8 cellular contexts compared by ENCODE assay signal in genomic region chr12:1628671-1629337, GRCh38. TPM values are rescaled to one million over a fixed set of nuclear protein-coding genes. Genes with fewer than 3 reads are reported as not detected.
DNase-seq lines count a peak whose midpoint lies in the region; ATAC-seq, FAIRE-seq and TF ChIP-seq lines count a peak whose summit lies in the region.

TSS of gene WNT5B (plus strand) at chr12:1629231. CDS start at chr12:1631355, 2,124 bp downstream.

- H3K36me3 ChIP-seq in left lung (no peaks in the 10 kb centered on the region), stomach smooth muscle (ENCODE audit: control insufficient read depth in 2 of 2, insufficient read depth in 2 of 2, low read length in 2 of 2) (no peaks in the 10 kb centered on the region), kidney (ENCODE audit: control insufficient read depth in 1 of 2, insufficient read depth in 2 of 2, low read length in 2 of 2) (no peaks in the 10 kb centered on the region)

- no peak for TF ChIP-seq CTCF in left lung (IDR thresholded peaks at IDR 0.05)
- no peak for TF ChIP-seq CTCF in kidney (IDR thresholded peaks at IDR 0.05; ENCODE audit: borderline replicate concordance, extremely low read depth, insufficient read depth)

- POLR2A ChIA-PET in activated naive CD8-positive, alpha-beta T cell treated with anti-CD3 and anti-CD28 coated beads, Interleukin-2, amount 10 ng/mL, durations not matched to agents 7 days and 5 days (lab: Charles Lee), result no interaction called here

- no peak within 1 kb of the TSS for H3K27ac ChIP-seq in left lung
- H3K27ac ChIP-seq in stomach smooth muscle (ENCODE audit: low read length), result no peak within 1 kb of the TSS
- no peak within 1 kb of the TSS for H3K27ac ChIP-seq in kidney (ENCODE audit: low read depth in 2 of 2, low read length in 2 of 2)

- intact Hi-C loops in left lung (cut with DNase I), result no loop called here
- intact Hi-C loops in kidney (cut with DNase I), result no loop called here

- H3K36me3 Mint-ChIP-seq in T-helper 1 cell treated with Interleukin-12 subunit alpha and Interleukin-12 subunit beta and Interleukin-4 antibody, amounts not matched to agents 30 μg/mL and 1 μg/mL, for 36 hours (ENCODE audit: low read depth), result no peaks in the 10 kb centered on the region
- H3K36me3 Mint-ChIP-seq in activated naive CD8-positive, alpha-beta T cell treated with anti-CD3 and anti-CD28 coated beads, Interleukin-2, amount 10 ng/mL, durations not matched to agents 7 days and 5 days, result no peaks in the 10 kb centered on the region

- no peak for FAIRE-seq in kidney (lab: Jason Lieb, UNC)

- peaks cover 11% of the 10 kb centered on the region for H3K4me1 Mint-ChIP-seq in T-helper 1 cell treated with Interleukin-12 subunit alpha and Interleukin-12 subunit beta and Interleukin-4 antibody, amounts not matched to agents 30 μg/mL and 1 μg/mL, for 36 hours (ENCODE audit: low read depth)
- H3K4me1 Mint-ChIP-seq in activated naive CD8-positive, alpha-beta T cell treated with anti-CD3 and anti-CD28 coated beads, Interleukin-2, amount 10 ng/mL, durations not matched to agents 7 days and 5 days, result peaks cover 6% of the 10 kb centered on the region

- H3K4me3 Mint-ChIP-seq in T-helper 1 cell treated with Interleukin-12 subunit alpha and Interleukin-12 subunit beta and Interleukin-4 antibody, amounts not matched to agents 30 μg/mL and 1 μg/mL, for 36 hours, result peak within 1 kb of the TSS; percentile 61
- peak within 1 kb of the TSS; percentile 40 for H3K4me3 Mint-ChIP-seq in activated naive CD8-positive, alpha-beta T cell treated with anti-CD3 and anti-CD28 coated beads, Interleukin-2, amount 10 ng/mL, durations not matched to agents 7 days and 5 days

- H3K4me3 ChIP-seq in left lung, result peak within 1 kb of the TSS; percentile 27 to 41
- H3K4me3 ChIP-seq in stomach smooth muscle (ENCODE audit: low read length in 2 of 2), result peak within 1 kb of the TSS; percentile 62 to 75
- H3K4me3 ChIP-seq in kidney (ENCODE audit: low read length in 2 of 2), result peak within 1 kb of the TSS in 1 of 2 donors; percentile 35

- no peaks in the 10 kb centered on the region for H3K9me3 ChIP-seq in left lung
- no peaks in the 10 kb centered on the region for H3K9me3 ChIP-seq in stomach smooth muscle (ENCODE audit: control insufficient read depth in 2 of 2, low read length in 2 of 2)
- H3K9me3 ChIP-seq in kidney (ENCODE audit: control insufficient read depth in 1 of 2, low read length in 2 of 2), result no peaks in the 10 kb centered on the region

- H3K9me3 Mint-ChIP-seq in T-helper 1 cell treated with Interleukin-12 subunit alpha and Interleukin-12 subunit beta and Interleukin-4 antibody, amounts not matched to agents 30 μg/mL and 1 μg/mL, for 36 hours, result no peaks in the 10 kb centered on the region
- no peaks in the 10 kb centered on the region for H3K9me3 Mint-ChIP-seq in activated naive CD8-positive, alpha-beta T cell treated with anti-CD3 and anti-CD28 coated beads, Interleukin-2, amount 10 ng/mL, durations not matched to agents 7 days and 5 days

- H3K4me1 ChIP-seq in left lung (peaks cover 9 to 33% of the 10 kb centered on the region in 2 donors), stomach smooth muscle (ENCODE audit: control insufficient read depth, insufficient read depth, low read length) (peaks cover 25% of the 10 kb centered on the region), kidney (ENCODE audit: control insufficient read depth in 1 of 2, insufficient read depth in 1 of 2, low read depth in 1 of 2, low read length in 2 of 2) (peaks cover 0 to 2% of the 10 kb centered on the region in 2 donors)

- H3K27me3 Mint-ChIP-seq in T-helper 1 cell treated with Interleukin-12 subunit alpha and Interleukin-12 subunit beta and Interleukin-4 antibody, amounts not matched to agents 30 μg/mL and 1 μg/mL, for 36 hours (ENCODE audit: low read depth), result peaks cover 78% of the 10 kb centered on the region
- peaks cover 65% of the 10 kb centered on the region for H3K27me3 Mint-ChIP-seq in activated naive CD8-positive, alpha-beta T cell treated with anti-CD3 and anti-CD28 coated beads, Interleukin-2, amount 10 ng/mL, durations not matched to agents 7 days and 5 days

- no peak within 1 kb of the TSS for H3K27ac Mint-ChIP-seq in T-helper 1 cell treated with Interleukin-12 subunit alpha and Interleukin-12 subunit beta and Interleukin-4 antibody, amounts not matched to agents 30 μg/mL and 1 μg/mL, for 36 hours
- no peak within 1 kb of the TSS for H3K27ac Mint-ChIP-seq in activated naive CD8-positive, alpha-beta T cell treated with anti-CD3 and anti-CD28 coated beads, Interleukin-2, amount 10 ng/mL, durations not matched to agents 7 days and 5 days

- H3K27me3 ChIP-seq in left lung (peaks cover 6 to 38% of the 10 kb centered on the region in 2 donors), stomach smooth muscle (ENCODE audit: control insufficient read depth in 1 of 2, insufficient read depth in 2 of 2, low read length in 2 of 2) (peaks cover 0 to 2% of the 10 kb centered on the region in 2 donors)

- H3K9ac ChIP-seq in stomach smooth muscle (ENCODE audit: low read length in 2 of 2) (peak within 1 kb of the TSS; percentile 21 to 49), kidney (ENCODE audit: low read length in 2 of 2) (no peak within 1 kb of the TSS)

- DNase-seq in T-helper 1 cell, result no peak
- no peak for DNase-seq in activated naive CD8-positive, alpha-beta T cell treated with anti-CD3 and anti-CD28 coated beads, Interleukin-2, amount 10 ng/mL, durations not matched to agents 7 days and 5 days
- DNase-seq in left lung, result no peak
- no peak for DNase-seq in ureter (ENCODE audit: low spot score)
- DNase-seq in kidney, result no peak

- ATAC-seq in activated naive CD8-positive, alpha-beta T cell treated with anti-CD3 and anti-CD28 coated beads, Interleukin-2, amount 10 ng/mL, durations not matched to agents 7 days and 5 days (ENCODE audit: low read depth), result no peak
- ATAC-seq in left lung (no peak), HG02973 (IDR thresholded peaks at IDR 0.05; ENCODE audit: unreplicated experiment) (no peak)

RNA-seq across cellular contexts. Expression of gene WNT5B, which starts in this region (rescaled TPM):
- not detected for total RNA-seq in activated naive CD8-positive, alpha-beta T cell treated with anti-CD3 and anti-CD28 coated beads, Interleukin-2, amount 10 ng/mL, durations not matched to agents 7 days and 5 days
- total RNA-seq in left lung (1 to 10 TPM; 3.3 to 4.5 TPM), ureter (7.2 TPM), kidney (4.8 TPM)
- 3.4 TPM for polyA plus RNA-seq in kidney (ENCODE audit: insufficient read depth, low read depth, low replicate concordance)

Comparison
In these comparisons a context has a peak if more than half of its experiments do, and no peak if none do; other contexts are left out.
1. H3K9ac ChIP-seq: peak in stomach smooth muscle (2 of 2); none in kidney (0 of 2).